ENCODE assay signal across 1 cellular context in the genomic region with DNA sequence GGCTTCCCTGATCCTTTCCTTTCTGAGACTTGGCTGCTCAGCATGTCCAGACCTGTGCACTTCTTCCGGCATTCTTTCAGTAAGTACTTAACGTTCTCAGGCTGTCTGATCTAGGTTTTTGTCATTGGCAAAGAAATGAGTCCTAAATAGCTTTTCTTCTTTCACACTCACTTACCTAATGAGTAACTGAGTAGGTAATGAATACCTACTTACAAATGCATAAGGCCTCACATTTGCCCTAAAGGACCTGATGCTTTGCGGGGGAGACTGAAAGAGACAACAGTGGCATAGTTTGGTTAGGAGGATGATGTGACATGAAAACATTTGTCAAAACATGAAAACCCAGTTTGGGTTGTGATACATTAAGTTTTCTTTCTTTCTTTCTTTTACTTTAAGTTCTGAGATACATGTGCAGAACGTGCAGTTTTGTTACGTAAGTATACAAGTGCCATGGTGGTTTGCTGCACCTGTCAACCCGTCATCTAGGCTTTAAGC.
TF ChIP-seq lines count a peak whose summit lies in the region.

No MANE protein-coding gene starts in this region.

TF ChIP-seq in GM12878, 131 proteins besides CTCF, POLR2A, EP300 and RAD21 (continued from another document):
- TF ChIP-seq EZH2 (IDR thresholded peaks at IDR 0.05; ENCODE audit: borderline replicate concordance, control insufficient read depth, low read depth, low read length), result no peak
- TF ChIP-seq MEF2A (IDR thresholded peaks at IDR 0.05; ENCODE audit: insufficient read depth, low read depth, low read length), result 0 out of 2 replicates have a peak, but pooled peaks have one; percentile 2
- TF ChIP-seq IKZF1 (conservative IDR thresholded peaks at IDR 0.05), result peak; percentile 82
- TF ChIP-seq, protein P1, sequence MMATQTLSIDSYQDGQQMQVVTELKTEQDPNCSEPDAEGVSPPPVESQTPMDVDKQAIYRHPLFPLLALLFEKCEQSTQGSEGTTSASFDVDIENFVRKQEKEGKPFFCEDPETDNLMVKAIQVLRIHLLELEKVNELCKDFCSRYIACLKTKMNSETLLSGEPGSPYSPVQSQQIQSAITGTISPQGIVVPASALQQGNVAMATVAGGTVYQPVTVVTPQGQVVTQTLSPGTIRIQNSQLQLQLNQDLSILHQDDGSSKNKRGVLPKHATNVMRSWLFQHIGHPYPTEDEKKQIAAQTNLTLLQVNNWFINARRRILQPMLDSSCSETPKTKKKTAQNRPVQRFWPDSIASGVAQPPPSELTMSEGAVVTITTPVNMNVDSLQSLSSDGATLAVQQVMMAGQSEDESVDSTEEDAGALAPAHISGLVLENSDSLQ (IDR thresholded peaks at IDR 0.05), result peak; percentile 65
- no peak for TF ChIP-seq SMC3 (IDR thresholded peaks at IDR 0.05; ENCODE audit: borderline replicate concordance, low read length)
- TF ChIP-seq TCF7 (IDR thresholded peaks at IDR 0.05; ENCODE audit: borderline replicate concordance), result peak; percentile 48; the same call in 1 of the 2 replicates
- TF ChIP-seq SMARCA5 (IDR thresholded peaks at IDR 0.05), result 0 out of 2 replicates have a peak, but pooled peaks have one; percentile 17
- TF ChIP-seq, protein P2, sequence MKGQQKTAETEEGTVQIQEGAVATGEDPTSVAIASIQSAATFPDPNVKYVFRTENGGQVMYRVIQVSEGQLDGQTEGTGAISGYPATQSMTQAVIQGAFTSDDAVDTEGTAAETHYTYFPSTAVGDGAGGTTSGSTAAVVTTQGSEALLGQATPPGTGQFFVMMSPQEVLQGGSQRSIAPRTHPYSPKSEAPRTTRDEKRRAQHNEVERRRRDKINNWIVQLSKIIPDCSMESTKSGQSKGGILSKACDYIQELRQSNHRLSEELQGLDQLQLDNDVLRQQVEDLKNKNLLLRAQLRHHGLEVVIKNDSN (IDR thresholded peaks at IDR 0.05; ENCODE audit: borderline replicate concordance, extremely low read length, insufficient read depth, low read depth, low read length), result no peak
- peak; percentile 49; the same call in 1 of the 2 replicates for TF ChIP-seq IRF4 (IDR thresholded peaks at IDR 0.05; ENCODE audit: low read depth, low read length)
- TF ChIP-seq YBX1 (IDR thresholded peaks at IDR 0.05), result no peak
- TF ChIP-seq SRF (IDR thresholded peaks at IDR 0.05; ENCODE audit: low read depth in 2 of 2, low read length in 2 of 2), result 0 out of 4 replicates have a peak, but pooled peaks of 1 of the 2 experiments have one; percentile 2
- no peak for TF ChIP-seq SUPT20H (IDR thresholded peaks at IDR 0.05; ENCODE audit: borderline replicate concordance, control insufficient read depth, low read depth, low read length)
- TF ChIP-seq RUNX3 (IDR thresholded peaks at IDR 0.05; ENCODE audit: low read length), result peak; percentile 84
- TF ChIP-seq NRF1 (conservative IDR thresholded peaks at IDR 0.05; ENCODE audit: low read depth, low read length), result no peak
- peak; percentile 77 for TF ChIP-seq CREM (IDR thresholded peaks at IDR 0.05; ENCODE audit: low read depth)
- TF ChIP-seq POU2F2 (IDR thresholded peaks at IDR 0.05; ENCODE audit: borderline replicate concordance, low read depth, low read length), result peak; percentile 76; the same call in 1 of the 3 replicates
- peak; percentile 95 for TF ChIP-seq ATF7 (IDR thresholded peaks at IDR 0.05; ENCODE audit: low read depth)
- no peak for TF ChIP-seq MAX (IDR thresholded peaks at IDR 0.05; ENCODE audit: low read depth, low read length)
- TF ChIP-seq CHD2 (IDR thresholded peaks at IDR 0.05; ENCODE audit: borderline replicate concordance, low read depth, low read length), result 0 out of 2 replicates have a peak, but pooled peaks have one; percentile 57
- TF ChIP-seq, protein P3, sequence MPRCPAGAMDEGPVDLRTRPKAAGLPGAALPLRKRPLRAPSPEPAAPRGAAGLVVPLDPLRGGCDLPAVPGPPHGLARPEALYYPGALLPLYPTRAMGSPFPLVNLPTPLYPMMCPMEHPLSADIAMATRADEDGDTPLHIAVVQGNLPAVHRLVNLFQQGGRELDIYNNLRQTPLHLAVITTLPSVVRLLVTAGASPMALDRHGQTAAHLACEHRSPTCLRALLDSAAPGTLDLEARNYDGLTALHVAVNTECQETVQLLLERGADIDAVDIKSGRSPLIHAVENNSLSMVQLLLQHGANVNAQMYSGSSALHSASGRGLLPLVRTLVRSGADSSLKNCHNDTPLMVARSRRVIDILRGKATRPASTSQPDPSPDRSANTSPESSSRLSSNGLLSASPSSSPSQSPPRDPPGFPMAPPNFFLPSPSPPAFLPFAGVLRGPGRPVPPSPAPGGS (IDR thresholded peaks at IDR 0.05; ENCODE audit: borderline replicate concordance, insufficient read depth, low read depth, low read length, poor library complexity, severe bottlenecking), result peak; percentile 14
- no peak for TF ChIP-seq NKRF (conservative IDR thresholded peaks at IDR 0.05)
- TF ChIP-seq SKIL (IDR thresholded peaks at IDR 0.05; ENCODE audit: low read depth, poor library complexity, severe bottlenecking), result peak; percentile 94
- TF ChIP-seq, protein P4, sequence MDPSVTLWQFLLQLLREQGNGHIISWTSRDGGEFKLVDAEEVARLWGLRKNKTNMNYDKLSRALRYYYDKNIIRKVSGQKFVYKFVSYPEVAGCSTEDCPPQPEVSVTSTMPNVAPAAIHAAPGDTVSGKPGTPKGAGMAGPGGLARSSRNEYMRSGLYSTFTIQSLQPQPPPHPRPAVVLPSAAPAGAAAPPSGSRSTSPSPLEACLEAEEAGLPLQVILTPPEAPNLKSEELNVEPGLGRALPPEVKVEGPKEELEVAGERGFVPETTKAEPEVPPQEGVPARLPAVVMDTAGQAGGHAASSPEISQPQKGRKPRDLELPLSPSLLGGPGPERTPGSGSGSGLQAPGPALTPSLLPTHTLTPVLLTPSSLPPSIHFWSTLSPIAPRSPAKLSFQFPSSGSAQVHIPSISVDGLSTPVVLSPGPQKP (IDR thresholded peaks at IDR 0.05; ENCODE audit: low read depth, low read length), result no peak
TF ChIP-seq in GM12878: peak in this region for 46.
